ENCODE assay signal across 8 cellular contexts in the genomic region with DNA sequence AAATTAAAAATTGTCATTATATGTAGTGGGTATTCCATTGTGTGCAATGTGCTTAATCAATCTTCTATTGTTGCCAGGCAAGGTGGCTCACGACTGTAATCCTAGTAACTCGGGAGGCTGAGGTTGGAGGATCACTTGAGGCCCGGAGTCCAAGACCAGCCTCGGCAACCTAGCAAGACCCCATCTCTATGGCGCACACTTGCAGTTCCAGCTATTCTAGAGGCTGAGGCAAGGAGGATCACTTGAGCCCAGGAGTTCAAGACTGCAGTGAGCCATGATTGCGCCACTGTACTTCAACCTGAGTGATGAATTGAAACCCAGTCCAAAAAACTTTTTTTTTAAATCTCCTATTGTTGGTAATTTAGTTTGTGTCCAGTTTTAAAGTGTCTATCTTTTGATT.
"Had no signal": no experiment of that assay in that cellular context is flagged by ENCODE, and none has a peak within 500 bp of the region (broad histone marks: within the 10 kb centered on the region; RNA-seq: fewer than 3 reads in every experiment).

No MANE protein-coding gene starts in this region.

- H2AFZ ChIP-seq: GM23248 had no signal

- DNase-seq: GM23248, GOT3, H7, HFFc6, KG1 had no signal

- FAIRE-seq: HTR-8/SVneo had no signal

- ATAC-seq: HCT116 had no signal

- H3K27ac ChIP-seq: GM23248 had no signal

- H3K9ac ChIP-seq: GM23248 had no signal

- H3K36me3 ChIP-seq: HAP-1 had no signal

- H3K4me3 ChIP-seq: GM23248, HAP-1 had no signal
